In genomic region chr17:42609182-42609813, GRCh38 we compare ENCODE assay signal across 8 cellular contexts. TPM values are rescaled to one million over a fixed set of nuclear protein-coding genes. Genes with fewer than 3 reads are reported as not detected.
A peak's percentile ranks its signal among the peaks of the same experiment; 100 is the strongest.
DNase-seq lines count a peak whose midpoint lies in the region; ATAC-seq and TF ChIP-seq lines count a peak whose summit lies in the region.

Gene RETREG3, minus strand, starts transcription at chr17:42609374. Its CDS starts 50 bp downstream, at chr17:42609324.
Gene TUBG1, plus strand, starts transcription at chr17:42609683. Its CDS starts 55 bp downstream, at chr17:42609738.

- 0 to 1% (median 0%) methylated on average over 41 to 66 of the region's 66 CpGs for WGBS in spleen, 5 donors

- H3K27ac Mint-ChIP-seq in central memory CD8-positive, alpha-beta T cell (ENCODE audit: low read depth) = peak within 1 kb of the TSS; percentile 97

- H3K4me3 Mint-ChIP-seq in central memory CD8-positive, alpha-beta T cell = peak within 1 kb of the TSS; percentile 95

- no peaks in the 10 kb centered on the region for H3K9me3 Mint-ChIP-seq in central memory CD8-positive, alpha-beta T cell

- peak within 1 kb of the TSS; percentile 88 to 99 (median 94) for H3K27ac ChIP-seq in spleen

- H3K27me3 Mint-ChIP-seq in central memory CD8-positive, alpha-beta T cell = no peaks in the 10 kb centered on the region

- H3K4me1 ChIP-seq in spleen = peaks cover 26 to 61% (median 49%) of the 10 kb centered on the region in 6 donors

- no peaks in the 10 kb centered on the region for H3K9me3 ChIP-seq in spleen

- no peaks in the 10 kb centered on the region for H3K27me3 ChIP-seq in spleen (replicated peaks in 1 of 7)

- peaks cover 0 to 41% (median 25%) of the 10 kb centered on the region in 6 donors for H3K36me3 ChIP-seq in spleen

- TF ChIP-seq CTCF in AG10803 (conservative IDR thresholded peaks at IDR 0.05; ENCODE audit: low read length) (peak; percentile 42; the same call in 1 of the 2 replicates), spleen (IDR thresholded peaks at IDR 0.05 in 8 of 11, conservative IDR thresholded peaks at IDR 0.05 in 3 of 11) (peak in 6 of 11 experiments; percentile 15 to 43 (median 28))

- peak; percentile 61 to 89 (median 88) for TF ChIP-seq POLR2A in spleen (IDR thresholded peaks at IDR 0.05)

- H3K4me3 ChIP-seq in AG10803 (ENCODE audit: low read length) (peak within 1 kb of the TSS; percentile 97), spleen (peak within 1 kb of the TSS; percentile 74 to 89 (median 84))

- H3K36me3 Mint-ChIP-seq in central memory CD8-positive, alpha-beta T cell (ENCODE audit: insufficient read depth) = peaks cover 26% of the 10 kb centered on the region

- intact Hi-C loops in spleen (cut with DNase I; ENCODE audit: low total_unique reads) = loop anchor here (5.0 kb wide), 1 partner anchor 68 kb away; the partner anchor contains the start of gene PLEKHH3

- H3K4me1 Mint-ChIP-seq in central memory CD8-positive, alpha-beta T cell = peaks cover 43% of the 10 kb centered on the region

- DNase-seq in AG10803 (ENCODE audit: low read depth) (peak; percentile 99), NCI-H446 (lab: John Stamatoyannopoulos, UW) (peak; percentile 95 to 99), inferior parietal cortex (ENCODE audit: extremely low spot score) (peak; percentile 99), spleen (peak; percentile 100)
- peak; percentile 98 for DNase-seq in activated CD4-positive, CD25-positive, alpha-beta regulatory T cell treated with anti-CD3 and anti-CD28 coated beads, Interleukin-2, amount 50 U/mL, for 16 hours (ENCODE audit: low read depth, low spot score)
- DNase-seq in central memory CD8-positive, alpha-beta T cell (ENCODE audit: low spot score in 2 of 2) = peak; percentile 97 to 99

- ATAC-seq in GM19025 (IDR thresholded peaks at IDR 0.05; ENCODE audit: low read depth, unreplicated experiment) (peak; percentile 89), HG03342 (IDR thresholded peaks at IDR 0.05; ENCODE audit: unreplicated experiment) (peak; percentile 89)
- ATAC-seq in central memory CD8-positive, alpha-beta T cell (replicated peaks; ENCODE audit: extremely low read depth, poor library complexity, severe bottlenecking) = peak; percentile 91

RNA-seq across cellular contexts. Expression of gene RETREG3, which starts in this region (rescaled TPM):
- 10 to 100 TPM; 65.8 to 87.5 (median 80.5) TPM for total RNA-seq in spleen
- polyA plus RNA-seq in spleen = 10 to 100 TPM; 20.3 to 30.9 (median 30.3) TPM

RNA-seq across cellular contexts. Expression of gene TUBG1, which starts in this region (rescaled TPM):
- total RNA-seq in spleen = 10 to 100 TPM; 20.4 to 33.8 (median 26.3) TPM
- polyA plus RNA-seq in spleen = 10 to 100 TPM in 2 of 3 donors, 1 to 10 TPM in 1; 9.5 to 19.4 (median 16.9) TPM

Comparison
In these comparisons a context has a peak if more than half of its experiments do, and no peak if none do; other contexts are left out.
1. Peak in every context shown above with its lines: DNase-seq, ATAC-seq, H3K4me3 ChIP-seq and H3K27ac ChIP-seq.